Comparison of ENCODE assay signal across 1 cellular context in genomic region chr19:4523306-4524110, GRCh38.
TF ChIP-seq lines count a peak whose summit lies in the region.

No MANE protein-coding gene starts in this region.

TF ChIP-seq in HepG2, 621 proteins besides CTCF, POLR2A, EP300 and RAD21 (continued from another document):
- TF ChIP-seq ZBED4 (CRISPR knock-in tag; IDR thresholded peaks at IDR 0.05; ENCODE audit: borderline replicate concordance) (peak; percentile 85; the same call in 1 of the 2 replicates), HOXD1 (CRISPR knock-in tag; IDR thresholded peaks at IDR 0.05) (0 out of 2 replicates have a peak, but pooled peaks have one; percentile 48), CEBPB (IDR thresholded peaks at IDR 0.05; ENCODE audit: borderline replicate concordance, low read depth, low read length) (no peak), SP5 (CRISPR knock-in tag; IDR thresholded peaks at IDR 0.05; ENCODE audit: borderline replicate concordance, low read depth) (peak; percentile 75; the same call in 1 of the 2 replicates), PAX8 (CRISPR knock-in tag; IDR thresholded peaks at IDR 0.05; ENCODE audit: borderline replicate concordance) (no peak), IRF9 (CRISPR knock-in tag; IDR thresholded peaks at IDR 0.05; ENCODE audit: borderline replicate concordance) (peak; percentile 45; the same call in 1 of the 2 replicates), HDAC1 (CRISPR knock-in tag; IDR thresholded peaks at IDR 0.05) (peak; percentile 48; the same call in 1 of the 2 replicates), AGO1 (IDR thresholded peaks at IDR 0.05; ENCODE audit: low read depth, low read length, poor library complexity, severe bottlenecking) (no peak), HHEX (CRISPR knock-in tag; IDR thresholded peaks at IDR 0.05) (no peak), ZNF598 (CRISPR knock-in tag; IDR thresholded peaks at IDR 0.05; ENCODE audit: borderline replicate concordance) (no peak), NR0B2 (CRISPR knock-in tag; IDR thresholded peaks at IDR 0.05) (no peak), ZEB1 (IDR thresholded peaks at IDR 0.05; ENCODE audit: insufficient replicate concordance, low read depth) (no peak), STAT5B (CRISPR knock-in tag; IDR thresholded peaks at IDR 0.05) (no peak), NCOA2 (CRISPR knock-in tag; IDR thresholded peaks at IDR 0.05) (peak; percentile 53; the same call in 1 of the 2 replicates), KDM4B (CRISPR knock-in tag; IDR thresholded peaks at IDR 0.05) (0 out of 2 replicates have a peak, but pooled peaks have one; percentile 30)
